In genomic region chrX:154313147-154313546, GRCh38 we compare ENCODE assay signal across 19 cellular contexts. TPM values are rescaled to one million over a fixed set of nuclear protein-coding genes. Genes with fewer than 3 reads are reported as not detected.
DNase-seq lines count a peak whose midpoint lies in the region; ATAC-seq and TF ChIP-seq lines count a peak whose summit lies in the region.
"Had no signal": no experiment of that assay in that cellular context is flagged by ENCODE, and none has a peak within 500 bp of the region (broad histone marks: within the 10 kb centered on the region; RNA-seq: fewer than 3 reads in every experiment).

No MANE protein-coding gene starts in this region.

- H3K36me3 Mint-ChIP-seq in CD8-positive, alpha-beta T cell, result no peaks in the 10 kb centered on the region
- H3K36me3 Mint-ChIP-seq in activated CD8-positive, alpha-beta T cell treated with anti-CD3 and anti-CD28 coated beads for 36 hours (ENCODE audit: low read depth), result no peaks in the 10 kb centered on the region
- no peaks in the 10 kb centered on the region for H3K36me3 Mint-ChIP-seq in memory B cell
- H3K36me3 Mint-ChIP-seq: mesothelial cell of epicardium had no signal

- H3K4me3 Mint-ChIP-seq in CD8-positive, alpha-beta T cell, result no peak overlapping the region
- H3K4me3 Mint-ChIP-seq in activated CD8-positive, alpha-beta T cell treated with anti-CD3 and anti-CD28 coated beads for 36 hours, result peak overlapping the region; percentile 41
- H3K4me3 Mint-ChIP-seq in memory B cell, result no peak overlapping the region
- H3K4me3 Mint-ChIP-seq: endodermal cell, mesothelial cell of epicardium had no signal

- POLR2A ChIA-PET in CD8-positive, alpha-beta T cell (lab: Charles Lee), result no interaction called here
- POLR2A ChIA-PET in activated CD8-positive, alpha-beta T cell treated with anti-CD3 and anti-CD28 coated beads for 36 hours (lab: Charles Lee), result interaction anchor here (1.1 kb wide), 1 partner anchor 12 kb away, joined by 4 read pairs; no protein-coding TSS in a partner anchor

- no peak overlapping the region for H3K4me3 ChIP-seq in CD8-positive, alpha-beta T cell (ENCODE audit: low read depth, low read length)
- H3K4me3 ChIP-seq in uterus, result no peak overlapping the region
- H3K4me3 ChIP-seq: K562, ovary, upper lobe of left lung had no signal

- in situ Hi-C loops in GM13977 (cut with MboI; ENCODE audit: low pct_unique_long_range_greater_than_20kb, low sequenced_read_pairs, unreplicated experiment), result no loop called here

- no peak for TF ChIP-seq POLR2A in uterus (IDR thresholded peaks at IDR 0.05)

- H3K4me1 Mint-ChIP-seq in CD8-positive, alpha-beta T cell (ENCODE audit: low read depth), result peaks cover 30% of the 10 kb centered on the region
- peaks cover 65% of the 10 kb centered on the region for H3K4me1 Mint-ChIP-seq in activated CD8-positive, alpha-beta T cell treated with anti-CD3 and anti-CD28 coated beads for 36 hours (ENCODE audit: low read depth)
- peaks cover 18% of the 10 kb centered on the region for H3K4me1 Mint-ChIP-seq in memory B cell
- H3K4me1 Mint-ChIP-seq: endodermal cell had no signal

- CTCF ChIA-PET in CD8-positive, alpha-beta T cell (lab: Charles Lee), result no interaction called here
- CTCF ChIA-PET in activated CD8-positive, alpha-beta T cell treated with anti-CD3 and anti-CD28 coated beads for 36 hours (lab: Charles Lee), result interaction anchor here (0.5 kb wide), 1 partner anchor 14 kb away, joined by 3 read pairs; no protein-coding TSS in a partner anchor

- intact Hi-C loops in CD8-positive, alpha-beta T cell (cut with DNase I, micrococcal nuclease), result no loop called here
- intact Hi-C loops in activated CD8-positive, alpha-beta T cell treated with anti-CD3 and anti-CD28 coated beads for 36 hours (cut with micrococcal nuclease), result no loop called here
- intact Hi-C loops in uterus (cut with DNase I; ENCODE audit: low total_unique reads), result no loop called here

- no peaks in the 10 kb centered on the region for H3K27me3 ChIP-seq in CD8-positive, alpha-beta T cell (ENCODE audit: insufficient read depth, low read length)
- no peaks in the 10 kb centered on the region for H3K27me3 ChIP-seq in uterus
- H3K27me3 ChIP-seq: BE2C, ovary, upper lobe of left lung had no signal

- H3K36me3 ChIP-seq in CD8-positive, alpha-beta T cell (ENCODE audit: insufficient read depth, low read length), result no peaks in the 10 kb centered on the region
- no peaks in the 10 kb centered on the region for H3K36me3 ChIP-seq in uterus
- H3K36me3 ChIP-seq: BE2C, ovary, upper lobe of left lung had no signal

- no peaks in the 10 kb centered on the region for H3K9me3 ChIP-seq in CD8-positive, alpha-beta T cell (ENCODE audit: low read length)
- H3K9me3 ChIP-seq in uterus, result no peaks in the 10 kb centered on the region
- H3K9me3 ChIP-seq: BE2C, ovary, upper lobe of left lung had no signal

- no peaks in the 10 kb centered on the region for H3K27me3 Mint-ChIP-seq in CD8-positive, alpha-beta T cell (ENCODE audit: low read depth)
- H3K27me3 Mint-ChIP-seq in activated CD8-positive, alpha-beta T cell treated with anti-CD3 and anti-CD28 coated beads for 36 hours, result no peaks in the 10 kb centered on the region
- H3K27me3 Mint-ChIP-seq in memory B cell, result no peaks in the 10 kb centered on the region

- H3K9me3 Mint-ChIP-seq in CD8-positive, alpha-beta T cell, result no peaks in the 10 kb centered on the region
- no peaks in the 10 kb centered on the region for H3K9me3 Mint-ChIP-seq in activated CD8-positive, alpha-beta T cell treated with anti-CD3 and anti-CD28 coated beads for 36 hours
- no peaks in the 10 kb centered on the region for H3K9me3 Mint-ChIP-seq in memory B cell

- H3K27ac ChIP-seq in CD8-positive, alpha-beta T cell (ENCODE audit: low read depth, low read length), result no peak overlapping the region
- H3K27ac ChIP-seq in uterus, result no peak overlapping the region
- H3K27ac ChIP-seq: ovary, upper lobe of left lung had no signal

- ATAC-seq in CD8-positive, alpha-beta T cell, result peak; percentile 39
- peak; percentile 79 for ATAC-seq in activated CD8-positive, alpha-beta T cell treated with anti-CD3 and anti-CD28 coated beads for 36 hours
- ATAC-seq in memory B cell (ENCODE audit: low read depth), result no peak
- ATAC-seq: K562 had no signal

- H3K27ac Mint-ChIP-seq in CD8-positive, alpha-beta T cell, result peak overlapping the region; percentile 81
- peak overlapping the region; percentile 83 for H3K27ac Mint-ChIP-seq in activated CD8-positive, alpha-beta T cell treated with anti-CD3 and anti-CD28 coated beads for 36 hours
- peak overlapping the region; percentile 11 for H3K27ac Mint-ChIP-seq in memory B cell
- H3K27ac Mint-ChIP-seq: endodermal cell, mesothelial cell of epicardium had no signal

- TF ChIP-seq CTCF in CD8-positive, alpha-beta T cell (IDR thresholded peaks at IDR 0.05), result no peak
- no peak for TF ChIP-seq CTCF in GM13977 (IDR thresholded peaks at IDR 0.05; ENCODE audit: extremely low read depth, insufficient read depth, missing control alignments)
- TF ChIP-seq CTCF in activated CD8-positive, alpha-beta T cell treated with anti-CD3 and anti-CD28 coated beads for 36 hours (IDR thresholded peaks at IDR 0.05), result no peak
- no peak for TF ChIP-seq CTCF in uterus (IDR thresholded peaks at IDR 0.05)

- no peak for DNase-seq in CD8-positive, alpha-beta T cell
- DNase-seq in GM13977 (ENCODE audit: low spot score), result peak; percentile 52
- peak; percentile 77 for DNase-seq in activated CD8-positive, alpha-beta T cell treated with anti-CD3 and anti-CD28 coated beads for 36 hours
- DNase-seq in memory B cell (ENCODE audit: low spot score in 2 of 2), result no peak
- no peak for DNase-seq in islet precursor cell
- DNase-seq in uterus, result no peak
- DNase-seq in ureter (ENCODE audit: low spot score), result no peak
- DNase-seq: BE2C, DND-41, endodermal cell, NCI-H1417, NCI-H510A, OCI-M1, ovary, small intestine, upper lobe of left lung had no signal

- H3K4me1 ChIP-seq in CD8-positive, alpha-beta T cell (ENCODE audit: insufficient read depth, low read length), result peaks cover 32% of the 10 kb centered on the region
- H3K4me1 ChIP-seq in uterus, result no peaks in the 10 kb centered on the region
- H3K4me1 ChIP-seq: BE2C had no signal

RNA-seq across cellular contexts. Expression of gene TKTL1, which starts 17.6 kb away (rescaled TPM):
- 1 to 10 TPM in 1 of 2 experiments, under 1 TPM in 1; 1.00 to 1.3 TPM for total RNA-seq in CD8-positive, alpha-beta T cell
- total RNA-seq in activated CD8-positive, alpha-beta T cell treated with anti-CD3 and anti-CD28 coated beads for 36 hours, result 1 to 10 TPM in 1 of 2 experiments, under 1 TPM in 1; 0.67 to 1.0 TPM
- under 1 TPM in 2 of 4 donors, not detected in 2; 0.07 to 0.98 TPM for total RNA-seq in uterus
- not detected for total RNA-seq in ureter
- total RNA-seq: endodermal cell had no signal

RNA-seq across cellular contexts. Expression of gene TEX28, which starts 18.2 kb away (rescaled TPM):
- not detected for total RNA-seq in CD8-positive, alpha-beta T cell
- not detected for total RNA-seq in activated CD8-positive, alpha-beta T cell treated with anti-CD3 and anti-CD28 coated beads for 36 hours
- total RNA-seq in uterus (not detected), ureter (not detected)
- total RNA-seq: endodermal cell, frontal cortex, K562, mesothelial cell of epicardium, ovary, upper lobe of left lung had no signal

RNA-seq across cellular contexts. Expression of gene OPN1MW3, which starts 55.8 kb away (rescaled TPM):
- total RNA-seq in CD8-positive, alpha-beta T cell, result not detected
- not detected for total RNA-seq in activated CD8-positive, alpha-beta T cell treated with anti-CD3 and anti-CD28 coated beads for 36 hours
- total RNA-seq in uterus (not detected), ureter (not detected)
- total RNA-seq: endodermal cell, frontal cortex, K562, mesothelial cell of epicardium, ovary, upper lobe of left lung had no signal

Comparison
In these comparisons a context has a peak if more than half of its experiments do, and no peak if none do; other contexts are left out.
1. DNase-seq: peak in GM13977 (single experiment) and activated CD8-positive, alpha-beta T cell treated with anti-CD3 and anti-CD28 coated beads for 36 hours (single experiment); none in CD8-positive, alpha-beta T cell (0 of 7), memory B cell (0 of 2), islet precursor cell (single experiment), uterus (0 of 2) and ureter (single experiment).
2. H3K27ac Mint-ChIP-seq: peak in every context shown above with its lines; median percentile 83 in activated CD8-positive, alpha-beta T cell treated with anti-CD3 and anti-CD28 coated beads for 36 hours; 81 in CD8-positive, alpha-beta T cell; 11 in memory B cell.